24 cellular contexts compared by ENCODE assay signal in the genomic region with DNA sequence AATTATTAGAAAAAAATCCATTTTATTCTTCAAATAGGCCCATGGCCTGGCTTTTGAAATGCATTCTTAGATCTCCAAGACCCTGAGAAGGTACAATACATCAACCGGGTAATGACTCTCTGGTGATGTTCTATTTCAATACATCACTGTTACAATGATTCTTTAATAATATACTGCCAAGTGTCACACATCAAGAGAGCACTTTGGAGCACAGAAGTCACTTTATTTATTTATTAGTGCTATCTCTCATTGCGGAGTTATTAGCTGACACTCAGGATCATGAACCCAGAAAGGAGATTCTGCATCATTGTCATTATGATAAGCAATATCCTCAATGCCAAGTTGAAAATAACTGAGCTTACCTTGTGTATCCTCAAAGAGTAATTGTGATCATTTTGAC.
"Had no signal": no experiment of that assay in that cellular context is flagged by ENCODE, and none has a peak within 500 bp of the region (broad histone marks: within the 10 kb centered on the region; RNA-seq: fewer than 3 reads in every experiment).

No MANE protein-coding gene starts in this region.

- H3K27me3 Mint-ChIP-seq: dendritic cell treated with granulocyte-macrophage colony-stimulating factor and Interleukin-4, amounts not matched to agents 40 ng/mL and 50 ng/mL, for 4 days; effector memory CD8-positive, alpha-beta T cell had no signal

- H3K27ac Mint-ChIP-seq: dendritic cell treated with granulocyte-macrophage colony-stimulating factor and Interleukin-4, amounts not matched to agents 40 ng/mL and 50 ng/mL, for 4 days; effector memory CD8-positive, alpha-beta T cell; endodermal cell had no signal

- H3K4me3 ChIP-seq: colonic mucosa, coronary artery, dorsolateral prefrontal cortex, esophagus muscularis mucosa, esophagus squamous epithelium, gastrocnemius medialis, gastroesophageal sphincter, heart right ventricle had no signal

- ATAC-seq: effector memory CD8-positive, alpha-beta T cell; esophagus mucosa; foreskin keratinocyte; gastrocnemius medialis; gastroesophageal sphincter; heart right ventricle had no signal

- H3K4me3 Mint-ChIP-seq: dendritic cell treated with granulocyte-macrophage colony-stimulating factor and Interleukin-4, amounts not matched to agents 40 ng/mL and 50 ng/mL, for 4 days; effector memory CD8-positive, alpha-beta T cell; endodermal cell had no signal

- H3K9me3 ChIP-seq: colonic mucosa, gastrocnemius medialis had no signal

- H3K27ac ChIP-seq: colonic mucosa, coronary artery, dorsolateral prefrontal cortex, epithelial cell of prostate, esophagus muscularis mucosa, esophagus squamous epithelium, foreskin keratinocyte, gastrocnemius medialis, gastroesophageal sphincter, heart right ventricle had no signal

- DNase-seq: colonic mucosa; cortex of kidney; dermis blood vessel endothelial cell; dorsolateral prefrontal cortex; effector CD4-positive, alpha-beta T cell; effector CD8-positive, alpha-beta T cell; effector memory CD4-positive, alpha-beta T cell; effector memory CD8-positive, alpha-beta T cell; endodermal cell; erythroblast; esophagus squamous epithelium; foreskin fibroblast; foreskin keratinocyte; foreskin melanocyte; gastrocnemius medialis; glutamatergic neuron; head of caudate nucleus; heart right ventricle had no signal

- H3K36me3 ChIP-seq: colonic mucosa, esophagus muscularis mucosa, esophagus squamous epithelium, gastrocnemius medialis, gastroesophageal sphincter, heart right ventricle had no signal

- H3K4me1 Mint-ChIP-seq: endodermal cell had no signal

- H3K27me3 ChIP-seq: colonic mucosa, dorsolateral prefrontal cortex, esophagus muscularis mucosa, esophagus squamous epithelium, foreskin keratinocyte, gastrocnemius medialis, gastroesophageal sphincter, heart right ventricle had no signal

- H3K4me1 ChIP-seq: colonic mucosa, esophagus muscularis mucosa, esophagus squamous epithelium, foreskin keratinocyte, gastrocnemius medialis, gastroesophageal sphincter, heart right ventricle had no signal
